In the genomic region with DNA sequence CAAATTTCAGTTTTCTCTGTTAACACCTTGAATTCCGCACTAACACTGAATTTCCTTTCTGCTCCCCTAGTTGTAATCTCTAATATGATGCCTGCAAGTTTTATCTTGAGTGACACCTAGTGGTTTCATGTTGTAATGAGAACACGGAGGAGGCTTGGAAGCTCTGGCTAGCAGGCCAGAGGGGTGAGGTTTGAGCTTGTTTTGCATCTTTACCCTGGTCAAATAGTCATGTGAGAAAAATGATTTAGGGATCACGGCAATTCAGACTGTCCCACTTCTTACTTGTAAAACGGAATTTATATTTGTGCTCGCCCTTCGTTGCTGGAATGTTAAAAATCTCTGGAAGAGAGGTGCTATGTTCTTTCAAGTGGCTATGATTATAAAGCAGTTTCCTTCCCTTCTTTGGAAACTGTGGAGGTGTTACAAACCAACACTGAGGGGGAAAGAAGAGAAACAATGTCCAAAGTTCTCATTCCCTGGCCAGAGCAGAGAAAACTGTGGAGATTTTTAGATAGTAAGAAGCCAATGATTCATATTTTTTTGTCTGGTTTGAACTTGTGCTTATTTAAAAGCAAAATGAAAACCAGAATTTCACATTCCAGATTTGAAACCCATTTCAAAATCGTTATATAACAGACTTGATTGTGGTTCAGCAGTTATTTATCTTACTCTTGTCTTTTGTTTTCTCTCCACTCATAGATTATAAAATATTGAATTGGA, we compare ENCODE assay signal across 8 cellular contexts. TPM values are rescaled to one million over a fixed set of nuclear protein-coding genes. Genes with fewer than 3 reads are reported as not detected.
DNase-seq lines count a peak whose midpoint lies in the region; ATAC-seq and TF ChIP-seq lines count a peak whose summit lies in the region.

No MANE protein-coding gene starts in this region.

- peak overlapping the region; percentile 85 for H3K4me3 Mint-ChIP-seq in HFFc6

- no peaks in the 10 kb centered on the region for H3K36me3 Mint-ChIP-seq in HFFc6 (ENCODE audit: low read depth)

- peaks cover 39% of the 10 kb centered on the region for H3K4me1 Mint-ChIP-seq in HFFc6 (ENCODE audit: low read depth)

- peak overlapping the region; percentile 24 for H3K4me3 ChIP-seq in AG10803 (ENCODE audit: low read length)
- H3K4me3 ChIP-seq in MG63, result no peak overlapping the region
- H3K4me3 ChIP-seq in epithelial cell of esophagus (ENCODE audit: low read length), result no peak overlapping the region
- H3K4me3 ChIP-seq in mucosa of descending colon, result no peak overlapping the region

- peak; percentile 79 for DNase-seq in AG10803 (ENCODE audit: low read depth)
- peak; percentile 83 for DNase-seq in HFFc6
- DNase-seq in MG63, result peak; percentile 2
- peak; percentile 84 for DNase-seq in SK-MEL-5 (ENCODE audit: low read depth, low spot score)
- DNase-seq in epithelial cell of esophagus (ENCODE audit: low read depth), result peak; percentile 63
- DNase-seq in mucosa of descending colon, result peak in 1 of 3 donors; percentile 32
- DNase-seq in cortex of kidney (lab: John Stamatoyannopoulos, UW), result no peak

- in situ Hi-C loops in SK-MEL-5 (cut with HindIII; ENCODE audit: low pct_unique_long_range_greater_than_20kb, low sequenced_read_pairs), result no loop called here

- peak; percentile 87 for ATAC-seq in mucosa of descending colon

- intact Hi-C loops in mucosa of descending colon (cut with DNase I, micrococcal nuclease), result loop anchor here in 1 of 2 donors (5.0 kb wide), 1 partner anchor 243 kb away; no protein-coding TSS in a partner anchor

- no peaks in the 10 kb centered on the region for H3K4me1 ChIP-seq in mucosa of descending colon (ENCODE audit: low read depth)

- H3K27ac Mint-ChIP-seq in HFFc6, result peak overlapping the region; percentile 89

- H3K36me3 ChIP-seq in MG63, result no peaks in the 10 kb centered on the region
- H3K36me3 ChIP-seq in mucosa of descending colon (ENCODE audit: low read depth), result no peaks in the 10 kb centered on the region

- no peaks in the 10 kb centered on the region for H3K9me3 Mint-ChIP-seq in HFFc6

- no peaks in the 10 kb centered on the region for H3K9me3 ChIP-seq in MG63
- H3K9me3 ChIP-seq in mucosa of descending colon, result no peaks in the 10 kb centered on the region

- TF ChIP-seq CTCF in AG10803 (conservative IDR thresholded peaks at IDR 0.05; ENCODE audit: low read length), result peak; percentile 88
- TF ChIP-seq CTCF in GM12874 (IDR thresholded peaks at IDR 0.05; ENCODE audit: insufficient read depth, low read depth, low read length), result peak; percentile 62
- peak; percentile 91 for TF ChIP-seq CTCF in HFFc6 (IDR thresholded peaks at IDR 0.05)
- TF ChIP-seq CTCF in epithelial cell of esophagus (IDR thresholded peaks at IDR 0.05; ENCODE audit: insufficient read depth, low read depth, low read length, missing control alignments), result peak; percentile 81
- peak; percentile 37 for TF ChIP-seq CTCF in mucosa of descending colon (IDR thresholded peaks at IDR 0.05)

- no peaks in the 10 kb centered on the region for H3K27me3 Mint-ChIP-seq in HFFc6 (ENCODE audit: insufficient read depth)

- 0 out of 2 replicates have a peak, but pooled peaks cover 2% of the 10 kb centered on the region for H3K27me3 ChIP-seq in MG63

RNA-seq across cellular contexts. Expression of a gene that starts 5.3 kb away (rescaled TPM):
- total RNA-seq in HFFc6 (2021; fragmentation: NEBNext Ultra II Directional; extraction: Animal tissue kit (Norgen Biotek cat#: 25700)), result under 1 TPM in 3 of 6 experiments, not detected in 3; 0.10 to 0.17 (median 0.11) TPM
- total RNA-seq in MG63 (2014; rRNA removed; shearing (Covaris generic); ENCODE audit: low replicate concordance), result not detected in 2 replicates
- not detected in 2 replicates for total RNA-seq in SK-MEL-5 (2014; rRNA removed; shearing (Covaris generic))
- polyA plus RNA-seq in SK-MEL-5 (2015; cell fraction: cytosol; rRNA removed), result not detected in 2 replicates
- polyA plus RNA-seq in SK-MEL-5 (2015; cell fraction: nucleus; rRNA removed), result not detected in 2 replicates
- total RNA-seq in mucosa of descending colon, result not detected

Comparison
In these comparisons a context has a peak if more than half of its experiments do, and no peak if none do; other contexts are left out.
1. CTCF ChIP-seq: peak in every context shown above with its lines; median percentile 91 in HFFc6; 88 in AG10803; 81 in epithelial cell of esophagus; 62 in GM12874; 37 in mucosa of descending colon.